ENCODE assay signal across 22 cellular contexts in genomic region chr11:114246321-114247069, GRCh38. TPM values are rescaled to one million over a fixed set of nuclear protein-coding genes. Genes with fewer than 3 reads are reported as not detected.
"Had no signal": no experiment of that assay in that cellular context is flagged by ENCODE, and none has a peak within 500 bp of the region (broad histone marks: within the 10 kb centered on the region; RNA-seq: fewer than 3 reads in every experiment).

No MANE protein-coding gene starts in this region.

- H3K27me3 Mint-ChIP-seq: stimulated activated naive CD8-positive, alpha-beta T cell treated with anti-CD3 and anti-CD28 coated beads, Interleukin-15, Interleukin-2, amounts not matched to agents 100 ng/mL and 50 ng/mL, for 24 hours had no signal

- H3K4me1 ChIP-seq: parathyroid adenoma had no signal

- DNase-seq: activated B cell treated with CpG ODN at 0.5 μM for 24 hours; activated CD4-positive, alpha-beta T cell treated with anti-CD3 and anti-CD28 coated beads for 4 hours; activated CD8-positive, alpha-beta memory T cell treated with anti-CD3 and anti-CD28 coated beads, Interleukin-2, amount 50 U/mL, for 4 hours; activated effector memory CD4-positive, alpha-beta T cell treated with anti-CD3 and anti-CD28 coated beads, Interleukin-2, amount 50 U/mL, for 16 hours; activated naive CD4-positive, alpha-beta T cell treated with anti-CD3 and anti-CD28 coated beads, Interleukin-2, amount 50 U/mL, for 16 hours; activated T-cell treated with anti-CD3 and anti-CD28 coated beads, Interleukin-2, amount 50 U/mL, for 4 hours; dorsolateral prefrontal cortex; foreskin melanocyte; hypothalamus; lower lobe of right lung; naive thymus-derived CD8-positive, alpha-beta T cell; sigmoid colon; stimulated activated CD4-positive, alpha-beta T cell treated with anti-CD3 and anti-CD28 coated beads, Interleukin-12 subunit alpha, Interleukin-12 subunit beta, amount 100 ng/mL, for 4 hours; stimulated activated CD4-positive, alpha-beta T cell treated with anti-CD3 and anti-CD28 coated beads, Interleukin-1b, Interleukin-23, amount 100 ng/mL, for 48 hours; stimulated activated CD8-positive, alpha-beta memory T cell treated with anti-CD3 and anti-CD28 coated beads, Interleukin-4, amount 100 ng/mL, for 48 hours; SW 1271 had no signal

- H3K4me3 ChIP-seq: cardiac muscle cell, dorsolateral prefrontal cortex, lower lobe of right lung, sigmoid colon, tibial nerve, vagina had no signal

- ATAC-seq: activated T-cell treated with anti-CD3 and anti-CD28 coated beads, Interleukin-2, amount 50 U/mL, for 4 hours; lower lobe of right lung; naive thymus-derived CD8-positive, alpha-beta T cell had no signal

- H3K27ac ChIP-seq: cardiac muscle cell, lower lobe of right lung, parathyroid adenoma, sigmoid colon, vagina had no signal

- H3K27ac Mint-ChIP-seq: activated B cell treated with CpG ODN at 0.5 μM for 24 hours; stimulated activated naive CD8-positive, alpha-beta T cell treated with anti-CD3 and anti-CD28 coated beads, Interleukin-15, Interleukin-2, amounts not matched to agents 100 ng/mL and 50 ng/mL, for 24 hours; T-helper 2 cell treated with Interferon-gamma antibody and Interleukin-4, amounts not matched to agents 5 μg/mL and 100 μg/mL, for 36 hours had no signal

- H3K9ac ChIP-seq: parathyroid adenoma had no signal

- H3K27me3 ChIP-seq: dorsolateral prefrontal cortex, sigmoid colon, tibial nerve, vagina had no signal

- H3K4me3 Mint-ChIP-seq: activated B cell treated with CpG ODN at 0.5 μM for 24 hours; activated T-cell treated with anti-CD3 and anti-CD28 coated beads, Interleukin-2, amount 50 U/mL, for 4 hours; naive thymus-derived CD8-positive, alpha-beta T cell; stimulated activated naive CD8-positive, alpha-beta T cell treated with anti-CD3 and anti-CD28 coated beads, Interleukin-15, Interleukin-2, amounts not matched to agents 100 ng/mL and 50 ng/mL, for 24 hours; T-helper 2 cell treated with Interferon-gamma antibody and Interleukin-4, amounts not matched to agents 5 μg/mL and 100 μg/mL, for 36 hours had no signal

- H3K36me3 ChIP-seq: cardiac muscle cell had no signal

- H3K9me3 ChIP-seq: lower lobe of right lung, sigmoid colon, tibial nerve, vagina had no signal

- H3K9me3 Mint-ChIP-seq: activated B cell treated with CpG ODN at 0.5 μM for 24 hours; activated T-cell treated with anti-CD3 and anti-CD28 coated beads, Interleukin-2, amount 50 U/mL, for 4 hours; naive thymus-derived CD8-positive, alpha-beta T cell; stimulated activated naive CD8-positive, alpha-beta T cell treated with anti-CD3 and anti-CD28 coated beads, Interleukin-15, Interleukin-2, amounts not matched to agents 100 ng/mL and 50 ng/mL, for 24 hours; T-helper 2 cell treated with Interferon-gamma antibody and Interleukin-4, amounts not matched to agents 5 μg/mL and 100 μg/mL, for 36 hours had no signal

RNA-seq across cellular contexts. Expression of gene NNMT, which starts 49.7 kb away (rescaled TPM):
- total RNA-seq: activated B cell treated with CpG ODN at 0.5 μM for 24 hours; cardiac muscle cell; naive thymus-derived CD8-positive, alpha-beta T cell had no signal
- polyA plus RNA-seq: naive thymus-derived CD8-positive, alpha-beta T cell had no signal
